Comparison of ENCODE assay signal across 16 cellular contexts in genomic region chr5:54212331-54212730, GRCh38.
DNase-seq lines count a peak whose midpoint lies in the region; ATAC-seq, FAIRE-seq and TF ChIP-seq lines count a peak whose summit lies in the region.
"Had no signal": no experiment of that assay in that cellular context is flagged by ENCODE, and none has a peak within 500 bp of the region (broad histone marks: within the 10 kb centered on the region; RNA-seq: fewer than 3 reads in every experiment).

No MANE protein-coding gene starts in this region.

- H3K4me1 Mint-ChIP-seq in neural progenitor cell: peaks cover 44% of the 10 kb centered on the region

- no peak overlapping the region for H4K8ac ChIP-seq in H1 (ENCODE audit: extremely low read depth, insufficient read depth, low read length)

- H3K4me2 ChIP-seq in H1 (ENCODE audit: insufficient read depth in 1 of 2, low read depth in 2 of 2, low read length in 2 of 2) (no peak overlapping the region), neural progenitor cell (peak overlapping the region; percentile 19)
- H3K4me2 ChIP-seq: SK-N-SH had no signal

- H3K9ac ChIP-seq in H1 (replicated peaks in 1 of 4; ENCODE audit: extremely low read depth in 1 of 4, low read depth in 3 of 4, low read length in 3 of 4) (no peak overlapping the region), neural progenitor cell (no peak overlapping the region)
- H3K9ac ChIP-seq: GM23248, SK-N-SH had no signal

- no peak overlapping the region for H2BK12ac ChIP-seq in H1 (ENCODE audit: low read depth, low read length)

- peaks cover 31% of the 10 kb centered on the region for H3F3A ChIP-seq in neural progenitor cell (ENCODE audit: low read depth)

- H2BK15ac ChIP-seq in H1 (ENCODE audit: low read length): no peak overlapping the region

- peak; percentile 4 for DNase-seq in ELR (ENCODE audit: low read depth)
- peak; percentile 6 for DNase-seq in NCI-H146 treated with DMSO at 0.1 percent for 48 hours (lab: John Stamatoyannopoulos, UW; ENCODE audit: unreplicated experiment)
- no peak for DNase-seq in H1 (ENCODE audit: low read depth in 1 of 2, low spot score in 2 of 2)
- peak; percentile 14 for DNase-seq in neural progenitor cell (ENCODE audit: low spot score)
- no peak for DNase-seq in erythroblast (lab: John Stamatoyannopoulos, UW)
- no peak for DNase-seq in aorta
- DNase-seq: C1 segment of cervical spinal cord, GM23248, MG63, NCI-H1092, NCI-H1694, NCI-H524 treated with DMSO at 0.1 percent for 48 hours, SK-N-SH, T-cell had no signal

- H3K79me1 ChIP-seq in H1 (ENCODE audit: low read depth, low read length): no peaks in the 10 kb centered on the region

- ATAC-seq in HG02642 (IDR thresholded peaks at IDR 0.05; ENCODE audit: poor library complexity, unreplicated experiment): no peak
- no peak for ATAC-seq in aorta (ENCODE audit: low FRiP score)
- ATAC-seq: Right ventricle myocardium inferior, T-cell had no signal

- no peaks in the 10 kb centered on the region for H3K9me3 Mint-ChIP-seq in neural progenitor cell
- H3K9me3 Mint-ChIP-seq: T-cell had no signal

- H2AK5ac ChIP-seq in H1 (ENCODE audit: low read depth, low read length): no peak overlapping the region

- no peak overlapping the region for H3K14ac ChIP-seq in H1 (ENCODE audit: insufficient read length)

- H4K20me1 ChIP-seq in H1 (replicated peaks in 1 of 2; ENCODE audit: control insufficient read depth in 1 of 2, insufficient read depth in 2 of 2, low read length in 2 of 2): no peaks in the 10 kb centered on the region
- H4K20me1 ChIP-seq in neural progenitor cell (ENCODE audit: low read depth): no peaks in the 10 kb centered on the region

- FAIRE-seq in H1 (lab: Jason Lieb, UNC): no peak

- H2AFZ ChIP-seq in H1 (ENCODE audit: low read length) (no peak overlapping the region), neural progenitor cell (replicated peaks) (no peak overlapping the region)
- H2AFZ ChIP-seq: GM23248 had no signal

- intact Hi-C loops in aorta (cut with DNase I): no loop called here

- no peak for TF ChIP-seq EP300 in H1 (IDR thresholded peaks at IDR 0.05; ENCODE audit: borderline replicate concordance in 1 of 2, low read depth in 2 of 2, low read length in 2 of 2)

- H2BK120ac ChIP-seq in H1 (replicated peaks; ENCODE audit: low read depth, low read length): no peak overlapping the region

- CTCF ChIA-PET in H1 (lab: Charles Lee; ENCODE audit: partially characterized antibody): interaction anchor here (0.8 to 1.7 kb wide), 3 partner anchors 27 to 790 kb away, joined by 3 to 4 read pairs (median 4); no protein-coding TSS in a partner anchor

- H2BK20ac ChIP-seq in H1 (ENCODE audit: low read length): no peak overlapping the region

- H3K79me2 ChIP-seq in H1 (ENCODE audit: control insufficient read depth in 1 of 2, insufficient read depth in 2 of 2, low read length in 2 of 2) (peaks cover 0 to 29% of the 10 kb centered on the region in 2 experiments; a peak in 3 of 4 replicates), neural progenitor cell (ENCODE audit: low read depth) (peaks cover 64% of the 10 kb centered on the region)

- no peak overlapping the region for H3K23ac ChIP-seq in H1 (ENCODE audit: insufficient read length)

- H3K9me3 ChIP-seq in H1 (ENCODE audit: insufficient read depth in 2 of 2, low read depth in 1 of 2, low read length in 1 of 2) (no peaks in the 10 kb centered on the region), neural progenitor cell (ENCODE audit: low read depth) (no peaks in the 10 kb centered on the region), aorta (ENCODE audit: control insufficient read depth, low read length) (no peaks in the 10 kb centered on the region)
- H3K9me3 ChIP-seq: MG63, SK-N-SH had no signal

- H3K36me3 Mint-ChIP-seq in neural progenitor cell: no peaks in the 10 kb centered on the region
- H3K36me3 Mint-ChIP-seq: T-cell had no signal

- H4K5ac ChIP-seq in H1 (ENCODE audit: insufficient read length, low read depth, low read length): no peak overlapping the region

- H3K27me3 Mint-ChIP-seq in neural progenitor cell (ENCODE audit: insufficient read depth, low read depth): peaks cover 2% of the 10 kb centered on the region
- H3K27me3 Mint-ChIP-seq: T-cell had no signal

- H3K27ac Mint-ChIP-seq in neural progenitor cell: no peak overlapping the region
- H3K27ac Mint-ChIP-seq: T-cell had no signal

- no peak overlapping the region for H3K4me3 Mint-ChIP-seq in neural progenitor cell
- H3K4me3 Mint-ChIP-seq: T-cell had no signal

- TF ChIP-seq POLR2A in H1 (IDR thresholded peaks at IDR 0.05; ENCODE audit: control extremely low read depth in 1 of 2, low read depth in 2 of 2, low read length in 2 of 2) (no peak), erythroblast (IDR thresholded peaks at IDR 0.05; ENCODE audit: low read length) (no peak)

- H3K36me3 ChIP-seq in H1 (ENCODE audit: control insufficient read depth in 2 of 4, insufficient read depth in 4 of 4, low read length in 3 of 4) (no peaks in the 10 kb centered on the region), neural progenitor cell (no peaks in the 10 kb centered on the region), aorta (ENCODE audit: control insufficient read depth in 1 of 2, insufficient read depth in 2 of 2, low read length in 1 of 2) (no peaks in the 10 kb centered on the region)
- H3K36me3 ChIP-seq: MG63 had no signal

- TF ChIP-seq CTCF in H1 (IDR thresholded peaks at IDR 0.05; ENCODE audit: control extremely low read depth in 1 of 3, insufficient read depth in 1 of 3, low read depth in 1 of 3, low read length in 3 of 3) (no peak), neural progenitor cell (IDR thresholded peaks at IDR 0.05) (no peak)

- H4K91ac ChIP-seq in H1 (replicated peaks; ENCODE audit: insufficient read length, low read length): peak overlapping the region; percentile 4

- no peak overlapping the region for H3K56ac ChIP-seq in H1 (replicated peaks; ENCODE audit: insufficient read length, low read depth, low read length)

- peaks cover 2 to 23% (median 15%) of the 10 kb centered on the region in 4 experiments; a peak in 6 of 7 replicates for H3K4me1 ChIP-seq in H1 (replicated peaks in 1 of 4; ENCODE audit: control insufficient read depth in 3 of 4, insufficient read depth in 4 of 4, low read length in 3 of 4)
- H3K4me1 ChIP-seq in neural progenitor cell: peaks cover 63% of the 10 kb centered on the region
- peaks cover 0 to 1% of the 10 kb centered on the region in 2 donors for H3K4me1 ChIP-seq in aorta (ENCODE audit: control insufficient read depth in 1 of 2, insufficient read depth in 2 of 2, low read length in 2 of 2)

- 55% methylated on average over 1 of the region's 1 CpG; no CpG with 5 or more reads in 1 of the 2 experiments for WGBS in H1 (ENCODE audit: extremely low coverage in 1 of 2, insufficient coverage in 1 of 2, insufficient read length in 1 of 2, insufficient replicate concordance in 2 of 2, low coverage in 1 of 2, low lambda C conversion rate in 2 of 2, missing lambda C conversion rate in 1 of 2), 2 experiments
- WGBS in aorta, 2 donors: 91% methylated on average over 1 of the region's 1 CpG

- no peak overlapping the region for H3K27ac ChIP-seq in H1 (ENCODE audit: low read depth, low read length)
- H3K27ac ChIP-seq in neural progenitor cell: no peak overlapping the region
- H3K27ac ChIP-seq in aorta (ENCODE audit: low read depth in 1 of 2, low read length in 2 of 2): no peak overlapping the region
- H3K27ac ChIP-seq: GM23248 had no signal

- no peaks in the 10 kb centered on the region for H3K23me2 ChIP-seq in H1 (ENCODE audit: low read depth, low read length)

- H3K4ac ChIP-seq in H1 (replicated peaks; ENCODE audit: insufficient read length, low read depth, low read length): no peak overlapping the region

- no peak overlapping the region for H3K18ac ChIP-seq in H1 (ENCODE audit: extremely low read depth, low read length)

- H3K4me3 ChIP-seq in H1 (ENCODE audit: extremely low read depth in 1 of 4, insufficient read depth in 2 of 4, low read depth in 3 of 4, low read length in 4 of 4) (no peak overlapping the region), neural progenitor cell (no peak overlapping the region), aorta (ENCODE audit: low read length in 2 of 2) (no peak overlapping the region)
- H3K4me3 ChIP-seq: GM23248, MG63 had no signal

- H3K27me3 ChIP-seq in H1 (replicated peaks in 1 of 4; ENCODE audit: control insufficient read depth in 3 of 4, extremely low read depth in 1 of 4, insufficient read depth in 3 of 4, low read length in 3 of 4): no peaks in the 10 kb centered on the region
- no peaks in the 10 kb centered on the region for H3K27me3 ChIP-seq in neural progenitor cell
- no peaks in the 10 kb centered on the region for H3K27me3 ChIP-seq in aorta (ENCODE audit: control insufficient read depth in 1 of 2, insufficient read depth in 2 of 2, low read length in 1 of 2)
- H3K27me3 ChIP-seq: MG63 had no signal

- POLR2A ChIA-PET in H1 (lab: Charles Lee; ENCODE audit: partially characterized antibody): interaction anchor here (1.0 kb wide), 1 partner anchor 99 kb away, joined by 3 read pairs; no protein-coding TSS in a partner anchor

- no peak for TF ChIP-seq RAD21 in H1 (IDR thresholded peaks at IDR 0.05 in 1 of 2, conservative IDR thresholded peaks at IDR 0.05 in 1 of 2; ENCODE audit: low read depth in 2 of 2, low read length in 2 of 2)

- no peak overlapping the region for H2BK5ac ChIP-seq in H1 (ENCODE audit: low read depth, low read length)

TF ChIP-seq in H1, 55 proteins besides CTCF, POLR2A, EP300 and RAD21 (continues in another document):
- TF ChIP-seq ZNF274 (IDR thresholded peaks at IDR 0.05; ENCODE audit: borderline replicate concordance, extremely low read depth, low read length): no peak
- TF ChIP-seq TAF1 (IDR thresholded peaks at IDR 0.05; ENCODE audit: low read depth, low read length): no peak
- no peak for TF ChIP-seq JUN (IDR thresholded peaks at IDR 0.05; ENCODE audit: low read depth, low read length)
- no peak for TF ChIP-seq MAFK (IDR thresholded peaks at IDR 0.05; ENCODE audit: low read depth, low read length)
- no peak for TF ChIP-seq ATF2 (IDR thresholded peaks at IDR 0.05; ENCODE audit: low read length)
- no peak for TF ChIP-seq JUND (IDR thresholded peaks at IDR 0.05; ENCODE audit: low read length)
- no peak for TF ChIP-seq ATF3 (IDR thresholded peaks at IDR 0.05; ENCODE audit: insufficient read depth, low read depth, low read length)

Comparison
In these comparisons a context has a peak if more than half of its experiments do, and no peak if none do; other contexts are left out.
1. DNase-seq: peak in ELR (single experiment), NCI-H146 treated with DMSO at 0.1 percent for 48 hours (single experiment) and neural progenitor cell (single experiment); none in H1 (0 of 2), erythroblast (0 of 2) and aorta (0 of 2).